17 cellular contexts compared by ENCODE assay signal in genomic region chr9:72949918-72950325, GRCh38. TPM values are rescaled to one million over a fixed set of nuclear protein-coding genes. Genes with fewer than 3 reads are reported as not detected.
DNase-seq lines count a peak whose midpoint lies in the region; ATAC-seq and TF ChIP-seq lines count a peak whose summit lies in the region.
"Had no signal": no experiment of that assay in that cellular context is flagged by ENCODE, and none has a peak within 500 bp of the region (broad histone marks: within the 10 kb centered on the region; RNA-seq: fewer than 3 reads in every experiment).

No MANE protein-coding gene starts in this region.

- no peak for TF ChIP-seq POLR2A in breast epithelium (IDR thresholded peaks at IDR 0.05)
- no peak for TF ChIP-seq POLR2A in sigmoid colon (IDR thresholded peaks at IDR 0.05)

- no peaks in the 10 kb centered on the region for H3K4me1 Mint-ChIP-seq in MCF 10A (ENCODE audit: insufficient read depth, unreplicated experiment)
- H3K4me1 Mint-ChIP-seq in activated T-cell treated with anti-CD3 and anti-CD28 coated beads, Interleukin-2, amount 50 U/mL, for 72 hours (ENCODE audit: low read depth): peaks cover 9% of the 10 kb centered on the region
- H3K4me1 Mint-ChIP-seq: activated CD4-positive, alpha-beta memory T cell treated with anti-CD3 and anti-CD28 coated beads, Interleukin-2, amount 10 ng/mL, durations not matched to agents 7 days and 5 days; CD4-positive, CD25-positive, alpha-beta regulatory T cell; nephron progenitor cell had no signal

- BruUV-seq in MCF 10A (replicated peaks; lab: Mats Ljungman, UMichigan): no TSS peak

- CTCF ChIA-PET in MCF 10A (lab: Yijun Ruan, JAX): interaction anchor here (0.7 kb wide), 3 partner anchors 208 to 1465 kb away, joined by 3 read pairs; no protein-coding TSS in a partner anchor

- TF ChIP-seq EP300 in sigmoid colon (IDR thresholded peaks at IDR 0.05): no peak

- H3K27ac ChIP-seq in breast epithelium (peak overlapping the region in 1 of 2 donors; percentile 2), sigmoid colon (peak overlapping the region in 3 of 4 donors; percentile 79 to 88 (median 80)), aorta (ENCODE audit: low read depth in 1 of 2, low read length in 2 of 2) (peak overlapping the region in 1 of 2 donors; percentile 87)
- H3K27ac ChIP-seq: SJCRH30 had no signal

- TF ChIP-seq CTCF in breast epithelium (IDR thresholded peaks at IDR 0.05) (no peak), MCF 10A (IDR thresholded peaks at IDR 0.05; ENCODE audit: unreplicated experiment) (no peak), sigmoid colon (IDR thresholded peaks at IDR 0.05) (no peak)

- POLR2A ChIA-PET in MCF 10A (lab: Yijun Ruan, JAX): no interaction called here

- H3K9me3 ChIP-seq in breast epithelium: no peaks in the 10 kb centered on the region
- no peaks in the 10 kb centered on the region for H3K9me3 ChIP-seq in sigmoid colon
- no peaks in the 10 kb centered on the region for H3K9me3 ChIP-seq in aorta (ENCODE audit: control insufficient read depth, low read length)
- H3K9me3 ChIP-seq: SJCRH30 had no signal

- 74 to 75% methylated on average over 7 of the region's 7 CpGs for WGBS in sigmoid colon, 2 donors
- 23 to 39% methylated on average over 7 of the region's 7 CpGs for WGBS in aorta, 2 donors

- H3K36me3 ChIP-seq in breast epithelium (no peaks in the 10 kb centered on the region), sigmoid colon (no peaks in the 10 kb centered on the region), aorta (ENCODE audit: control insufficient read depth in 1 of 2, insufficient read depth in 2 of 2, low read length in 1 of 2) (no peaks in the 10 kb centered on the region)
- H3K36me3 ChIP-seq: SJCRH30 had no signal

- H3K9me3 Mint-ChIP-seq in MCF 10A (ENCODE audit: unreplicated experiment): no peaks in the 10 kb centered on the region
- no peaks in the 10 kb centered on the region for H3K9me3 Mint-ChIP-seq in activated T-cell treated with anti-CD3 and anti-CD28 coated beads, Interleukin-2, amount 50 U/mL, for 72 hours
- H3K9me3 Mint-ChIP-seq: activated CD4-positive, alpha-beta memory T cell treated with anti-CD3 and anti-CD28 coated beads, Interleukin-2, amount 10 ng/mL, durations not matched to agents 7 days and 5 days; nephron progenitor cell; stimulated activated naive B cell treated with anti-CD40 and anti-IgM and Interleukin-4, amounts not matched to agents 10 μg/mL and 1 μg/mL and 100 μg/mL, for 72 hours had no signal

- no peak overlapping the region for H3K27ac Mint-ChIP-seq in MCF 10A (ENCODE audit: low read depth, unreplicated experiment)
- no peak overlapping the region for H3K27ac Mint-ChIP-seq in activated T-cell treated with anti-CD3 and anti-CD28 coated beads, Interleukin-2, amount 50 U/mL, for 72 hours
- H3K27ac Mint-ChIP-seq: activated CD4-positive, alpha-beta memory T cell treated with anti-CD3 and anti-CD28 coated beads, Interleukin-2, amount 10 ng/mL, durations not matched to agents 7 days and 5 days; CD4-positive, CD25-positive, alpha-beta regulatory T cell; nephron progenitor cell; stimulated activated naive B cell treated with anti-CD40 and anti-IgM and Interleukin-4, amounts not matched to agents 10 μg/mL and 1 μg/mL and 100 μg/mL, for 72 hours had no signal

- H3K4me1 ChIP-seq in breast epithelium (no peaks in the 10 kb centered on the region), sigmoid colon (peaks cover 0 to 60% (median 44%) of the 10 kb centered on the region in 4 donors), aorta (ENCODE audit: control insufficient read depth in 1 of 2, insufficient read depth in 2 of 2, low read length in 2 of 2) (peaks cover 2 to 4% of the 10 kb centered on the region in 2 donors)

- no peak for ATAC-seq in aorta (ENCODE audit: low FRiP score)
- ATAC-seq in activated T-cell treated with anti-CD3 and anti-CD28 coated beads, Interleukin-2, amount 50 U/mL, for 72 hours (replicated peaks in 1 of 2): no peak
- ATAC-seq in GM21367 (IDR thresholded peaks at IDR 0.05; ENCODE audit: unreplicated experiment): no peak
- ATAC-seq in HG03342 (IDR thresholded peaks at IDR 0.05; ENCODE audit: unreplicated experiment): no peak
- ATAC-seq: left colon; stimulated activated naive B cell treated with anti-CD40 and anti-IgM and Interleukin-4, amounts not matched to agents 10 μg/mL and 1 μg/mL and 100 μg/mL, for 72 hours had no signal

- DNase-seq in breast epithelium (ENCODE audit: low spot score in 2 of 2) (no peak), MCF 10A (ENCODE audit: unreplicated experiment) (no peak), kidney tubule cell (ENCODE audit: low spot score) (peak; percentile 13), sigmoid colon (no peak), aorta (no peak)
- no peak for DNase-seq in activated T-cell treated with anti-CD3 and anti-CD28 coated beads, Interleukin-2, amount 50 U/mL, for 72 hours
- DNase-seq: activated CD4-positive, alpha-beta memory T cell treated with anti-CD3 and anti-CD28 coated beads, Interleukin-2, amount 10 ng/mL, durations not matched to agents 7 days and 5 days; activated effector memory CD4-positive, alpha-beta T cell treated with Interleukin-2 at 50 U/mL for 16 hours; CD4-positive, CD25-positive, alpha-beta regulatory T cell; hippocampal formation; left colon; nephron progenitor cell; stimulated activated naive B cell treated with anti-CD40 and anti-IgM and Interleukin-4, amounts not matched to agents 10 μg/mL and 1 μg/mL and 100 μg/mL, for 72 hours; T-helper 9 cell had no signal

- no peaks in the 10 kb centered on the region for H3K36me3 Mint-ChIP-seq in MCF 10A (ENCODE audit: insufficient read depth, unreplicated experiment)
- no peaks in the 10 kb centered on the region for H3K36me3 Mint-ChIP-seq in activated T-cell treated with anti-CD3 and anti-CD28 coated beads, Interleukin-2, amount 50 U/mL, for 72 hours (ENCODE audit: insufficient read depth in 2 of 2)
- H3K36me3 Mint-ChIP-seq: CD4-positive, CD25-positive, alpha-beta regulatory T cell; stimulated activated naive B cell treated with anti-CD40 and anti-IgM and Interleukin-4, amounts not matched to agents 10 μg/mL and 1 μg/mL and 100 μg/mL, for 72 hours had no signal

- H3K4me3 ChIP-seq in breast epithelium: peak overlapping the region in 2 of 3 donors; percentile 37 to 55
- H3K4me3 ChIP-seq in sigmoid colon: peak overlapping the region; percentile 44 to 58 (median 49)
- peak overlapping the region; percentile 43 to 94 for H3K4me3 ChIP-seq in aorta (ENCODE audit: low read length in 2 of 2)
- H3K4me3 ChIP-seq: SJCRH30 had no signal

- intact Hi-C loops in breast epithelium (cut with DNase I; ENCODE audit: low total_unique reads) (loop anchor here (2.0 kb wide), 1 partner anchor 45 kb away; no protein-coding TSS in a partner anchor), MCF 10A (cut with micrococcal nuclease) (loop anchor here (10.0 kb wide), 1 partner anchor 45 kb away; no protein-coding TSS in a partner anchor), sigmoid colon (cut with DNase I) (loop anchor here (5.0 kb wide), 3 partner anchors 72 to 132 kb away; no protein-coding TSS in a partner anchor), aorta (cut with DNase I) (loop anchor here (5.0 to 10.0 kb wide), 3 partner anchors 62 to 132 kb away; no protein-coding TSS in a partner anchor)

- H3K27me3 ChIP-seq in breast epithelium (no peaks in the 10 kb centered on the region), sigmoid colon (no peaks in the 10 kb centered on the region), aorta (ENCODE audit: control insufficient read depth in 1 of 2, insufficient read depth in 2 of 2, low read length in 1 of 2) (no peaks in the 10 kb centered on the region)
- H3K27me3 ChIP-seq: SJCRH30 had no signal

- no peak overlapping the region for H3K4me3 Mint-ChIP-seq in MCF 10A (ENCODE audit: unreplicated experiment)
- no peak overlapping the region for H3K4me3 Mint-ChIP-seq in activated T-cell treated with anti-CD3 and anti-CD28 coated beads, Interleukin-2, amount 50 U/mL, for 72 hours
- H3K4me3 Mint-ChIP-seq: activated CD4-positive, alpha-beta memory T cell treated with anti-CD3 and anti-CD28 coated beads, Interleukin-2, amount 10 ng/mL, durations not matched to agents 7 days and 5 days; CD4-positive, CD25-positive, alpha-beta regulatory T cell; nephron progenitor cell; stimulated activated naive B cell treated with anti-CD40 and anti-IgM and Interleukin-4, amounts not matched to agents 10 μg/mL and 1 μg/mL and 100 μg/mL, for 72 hours had no signal

- peaks cover 72% of the 10 kb centered on the region for H3K27me3 Mint-ChIP-seq in MCF 10A (ENCODE audit: insufficient read depth, unreplicated experiment)
- peaks cover 49% of the 10 kb centered on the region for H3K27me3 Mint-ChIP-seq in activated T-cell treated with anti-CD3 and anti-CD28 coated beads, Interleukin-2, amount 50 U/mL, for 72 hours (ENCODE audit: low read depth)

RNA-seq across cellular contexts. Expression of gene ALDH1A1, which starts 2.9 kb away (rescaled TPM):
- total RNA-seq in breast epithelium: 100 to 1,000 TPM in 1 of 3 donors, 10 to 100 TPM in 2; 67.2 to 233 (median 80.1) TPM
- total RNA-seq in MCF 10A (2022): not detected in 2 replicates
- 100 to 1,000 TPM; 241 to 353 (median 300) TPM for total RNA-seq in sigmoid colon
- 100 to 1,000 TPM in 2 of 3 donors, 10 to 100 TPM in 1; 52.6 to 186 (median 166) TPM for polyA plus RNA-seq in sigmoid colon
- total RNA-seq in aorta: 100 to 1,000 TPM; 107 to 118 TPM
- 100 to 1,000 TPM; 236 to 243 TPM for polyA plus RNA-seq in aorta
- total RNA-seq in activated T-cell treated with anti-CD3 and anti-CD28 coated beads, Interleukin-2, amount 50 U/mL, for 72 hours: not detected
- total RNA-seq: activated CD4-positive, alpha-beta memory T cell treated with anti-CD3 and anti-CD28 coated beads, Interleukin-2, amount 10 ng/mL, durations not matched to agents 7 days and 5 days had no signal

Comparison
In these comparisons a context has a peak if more than half of its experiments do, and no peak if none do; other contexts are left out.
1. RNA of gene ALDH1A1, which starts 2.9 kb away (total RNA-seq): 241 to 353 TPM in sigmoid colon, 107 to 118 TPM in aorta and 67.2 to 233 TPM in breast epithelium; not detected in MCF 10A and not detected in activated T-cell treated with anti-CD3 and anti-CD28 coated beads, Interleukin-2, amount 50 U/mL, for 72 hours; every median in the first group is over 10 times any median in the second.
2. Peak in every context shown above with its lines, with median percentiles within 50 percentile points of each other: H3K4me3 ChIP-seq.